1 cellular context compared by ENCODE assay signal in genomic region chr1:153768316-153769126, GRCh38.
TF ChIP-seq lines count a peak whose summit lies in the region.

No MANE protein-coding gene starts in this region.

TF ChIP-seq in HepG2, 621 proteins besides CTCF, POLR2A, EP300 and RAD21 (continued from another document and continues in another):
- TF ChIP-seq ZNF512B (CRISPR knock-in tag; IDR thresholded peaks at IDR 0.05; ENCODE audit: borderline replicate concordance) (0 out of 2 replicates have a peak, but pooled peaks have one; percentile 8), E2F5 (CRISPR knock-in tag; conservative IDR thresholded peaks at IDR 0.05) (no peak), ZBTB33 (CRISPR knock-in tag; IDR thresholded peaks at IDR 0.05) (0 out of 2 replicates have a peak, but pooled peaks have one; percentile 9), SNAPC2 (CRISPR knock-in tag; IDR thresholded peaks at IDR 0.05) (no peak), FOXP4 (CRISPR knock-in tag; IDR thresholded peaks at IDR 0.05) (peak; percentile 79), ZBTB34 (CRISPR knock-in tag; IDR thresholded peaks at IDR 0.05) (0 out of 2 replicates have a peak, but pooled peaks have one; percentile 15), SMAD1 (CRISPR knock-in tag; IDR thresholded peaks at IDR 0.05; ENCODE audit: borderline replicate concordance, low read depth) (no peak), PHF8 (CRISPR knock-in tag; IDR thresholded peaks at IDR 0.05) (peak; percentile 11; the same call in 1 of the 2 replicates), ZNF276 (CRISPR knock-in tag; IDR thresholded peaks at IDR 0.05; ENCODE audit: low read depth) (no peak), DRAP1 (CRISPR knock-in tag; IDR thresholded peaks at IDR 0.05) (no peak), SALL1 (CRISPR knock-in tag; IDR thresholded peaks at IDR 0.05) (peak; percentile 40; the same call in 1 of the 2 replicates), ZSCAN5A (CRISPR knock-in tag; IDR thresholded peaks at IDR 0.05; ENCODE audit: borderline replicate concordance) (no peak), MTA1 (CRISPR knock-in tag; IDR thresholded peaks at IDR 0.05; ENCODE audit: borderline replicate concordance) (no peak; the same call in 1 of the 2 replicates), ZBTB21 (CRISPR knock-in tag; IDR thresholded peaks at IDR 0.05) (no peak), ZNF331 (CRISPR knock-in tag; IDR thresholded peaks at IDR 0.05) (no peak; the same call in 1 of the 2 replicates), FOXA1 (IDR thresholded peaks at IDR 0.05) (no peak), FOXA1 (CRISPR knock-in tag; IDR thresholded peaks at IDR 0.05) (peak; percentile 65), ZNF260 (CRISPR knock-in tag; IDR thresholded peaks at IDR 0.05; ENCODE audit: borderline replicate concordance, low read depth) (no peak), PITX1 (CRISPR knock-in tag; IDR thresholded peaks at IDR 0.05) (peak; percentile 42; the same call in 1 of the 2 replicates), TEAD3 (CRISPR knock-in tag; optimal IDR thresholded peaks at IDR 0.05; ENCODE audit: borderline replicate concordance) (peak; percentile 78), NCOA1 (CRISPR knock-in tag; IDR thresholded peaks at IDR 0.05) (no peak), LRRFIP1 (CRISPR knock-in tag; conservative IDR thresholded peaks at IDR 0.05) (no peak), HMGXB3 (CRISPR knock-in tag; IDR thresholded peaks at IDR 0.05; ENCODE audit: borderline replicate concordance) (no peak), XRCC5 (optimal IDR thresholded peaks at IDR 0.05; ENCODE audit: low read length) (peak; percentile 31), TCF7L2 (IDR thresholded peaks at IDR 0.05; ENCODE audit: low read depth, low read length) (no peak), SOX5 (CRISPR knock-in tag; IDR thresholded peaks at IDR 0.05; ENCODE audit: borderline replicate concordance) (no peak; the same call in 1 of the 2 replicates), ZC3H4 (CRISPR knock-in tag; IDR thresholded peaks at IDR 0.05; ENCODE audit: borderline replicate concordance) (no peak), HNF4A (CRISPR knock-in tag; IDR thresholded peaks at IDR 0.05) (peak; percentile 84), ZNF333 (CRISPR knock-in tag; IDR thresholded peaks at IDR 0.05; ENCODE audit: borderline replicate concordance) (no peak), ZBTB3 (CRISPR knock-in tag; IDR thresholded peaks at IDR 0.05; ENCODE audit: borderline replicate concordance, low read depth) (no peak), ZNF713 (CRISPR knock-in tag; IDR thresholded peaks at IDR 0.05) (no peak), THRA (CRISPR knock-in tag; IDR thresholded peaks at IDR 0.05; ENCODE audit: borderline replicate concordance) (peak; percentile 70), ZBTB1 (CRISPR knock-in tag; IDR thresholded peaks at IDR 0.05; ENCODE audit: borderline replicate concordance) (no peak), ATF1 (CRISPR knock-in tag; IDR thresholded peaks at IDR 0.05) (no peak)
